25 cellular contexts compared by ENCODE assay signal in genomic region chr5:31755299-31756053, GRCh38.
"Had no signal": no experiment of that assay in that cellular context is flagged by ENCODE, and none has a peak within 500 bp of the region (broad histone marks: within the 10 kb centered on the region; RNA-seq: fewer than 3 reads in every experiment).

No MANE protein-coding gene starts in this region.

- DNase-seq: activated CD4-positive, alpha-beta T cell treated with anti-CD3 and anti-CD28 coated beads for 48 hours; activated CD4-positive, alpha-beta T cell treated with anti-CD3 and anti-CD28 coated beads, Interleukin-2, amount 50 U/mL, for 4 hours; activated CD4-positive, CD25-positive, alpha-beta regulatory T cell treated with anti-CD3 and anti-CD28 coated beads, Interleukin-2, amount 50 U/mL, for 72 hours; activated CD8-positive, alpha-beta memory T cell treated with anti-CD3 and anti-CD28 coated beads, Interleukin-2, amount 50 U/mL, for 48 hours; activated CD8-positive, alpha-beta T cell treated with anti-CD3 and anti-CD28 coated beads, Interleukin-2, amount 10 ng/mL, durations not matched to agents 7 days and 5 days; activated naive CD4-positive, alpha-beta T cell treated with anti-CD3 and anti-CD28 coated beads, Interleukin-2, amount 50 U/mL, for 16 hours; activated naive CD8-positive, alpha-beta T cell treated with anti-CD3 and anti-CD28 coated beads, Interleukin-2, amount 10 ng/mL, durations not matched to agents 7 days and 5 days; activated T-cell treated with anti-CD3 and anti-CD28 coated beads, Interleukin-2, amount 50 U/mL, for 1 hour; adrenal gland; aorta; MG63; NCI-H1105; NCI-H1436; NCI-H1694 treated with DMSO at 0.1 percent for 48 hours; NCI-H2029 treated with DMSO at 0.1 percent for 48 hours; NCI-H446; NCI-H524; Peyer's patch; SHP77; T-helper 17 cell; T-helper 9 cell had no signal

- H3K4me3 ChIP-seq: adrenal gland, breast epithelium, MG63, Peyer's patch, SJSA1 had no signal

- H3K27me3 ChIP-seq: adrenal gland, breast epithelium, MG63, Peyer's patch, SJSA1 had no signal

- H3K9me3 ChIP-seq: adrenal gland, breast epithelium, MG63, Peyer's patch, SJSA1 had no signal

- H3K36me3 ChIP-seq: adrenal gland, breast epithelium, MG63, Peyer's patch, SJSA1 had no signal

- H3K27ac Mint-ChIP-seq: activated CD8-positive, alpha-beta T cell treated with anti-CD3 and anti-CD28 coated beads, Interleukin-2, amount 10 ng/mL, durations not matched to agents 7 days and 5 days; activated naive CD8-positive, alpha-beta T cell treated with anti-CD3 and anti-CD28 coated beads, Interleukin-2, amount 10 ng/mL, durations not matched to agents 7 days and 5 days; T-helper 17 cell; WTC11 had no signal

- H3K36me3 Mint-ChIP-seq: activated naive CD8-positive, alpha-beta T cell treated with anti-CD3 and anti-CD28 coated beads, Interleukin-2, amount 10 ng/mL, durations not matched to agents 7 days and 5 days; WTC11 had no signal

- H3K27ac ChIP-seq: adrenal gland, breast epithelium, Peyer's patch, RWPE1, SJSA1 had no signal

- H3K4me1 Mint-ChIP-seq: activated naive CD8-positive, alpha-beta T cell treated with anti-CD3 and anti-CD28 coated beads, Interleukin-2, amount 10 ng/mL, durations not matched to agents 7 days and 5 days had no signal

- H3K4me3 Mint-ChIP-seq: activated CD8-positive, alpha-beta T cell treated with anti-CD3 and anti-CD28 coated beads, Interleukin-2, amount 10 ng/mL, durations not matched to agents 7 days and 5 days; activated naive CD8-positive, alpha-beta T cell treated with anti-CD3 and anti-CD28 coated beads, Interleukin-2, amount 10 ng/mL, durations not matched to agents 7 days and 5 days; T-helper 17 cell; WTC11 had no signal

- H3K9me3 Mint-ChIP-seq: activated naive CD8-positive, alpha-beta T cell treated with anti-CD3 and anti-CD28 coated beads, Interleukin-2, amount 10 ng/mL, durations not matched to agents 7 days and 5 days had no signal

- H3K4me1 ChIP-seq: adrenal gland, breast epithelium, Peyer's patch, SJSA1 had no signal

- ATAC-seq: activated CD8-positive, alpha-beta T cell treated with anti-CD3 and anti-CD28 coated beads, Interleukin-2, amount 10 ng/mL, durations not matched to agents 7 days and 5 days; T-helper 17 cell; WTC11 had no signal
